ENCODE assay signal across 26 cellular contexts in genomic region chr13:112828082-112828699, GRCh38.
DNase-seq lines count a peak whose midpoint lies in the region; ATAC-seq and TF ChIP-seq lines count a peak whose summit lies in the region.
"Had no signal": no experiment of that assay in that cellular context is flagged by ENCODE, and none has a peak within 500 bp of the region (broad histone marks: within the 10 kb centered on the region; RNA-seq: fewer than 3 reads in every experiment).

No MANE protein-coding gene starts in this region.

- H3K9me3 ChIP-seq in heart left ventricle = no peaks in the 10 kb centered on the region
- no peaks in the 10 kb centered on the region for H3K9me3 ChIP-seq in CD8-positive, alpha-beta T cell (ENCODE audit: low read length)
- H3K9me3 ChIP-seq: neutrophil, SJCRH30 had no signal

- no peaks in the 10 kb centered on the region for H3K27me3 Mint-ChIP-seq in central memory CD8-positive, alpha-beta T cell
- H3K27me3 Mint-ChIP-seq in CD8-positive, alpha-beta T cell (ENCODE audit: low read depth) = no peaks in the 10 kb centered on the region
- H3K27me3 Mint-ChIP-seq: activated CD8-positive, alpha-beta T cell treated with anti-CD3 and anti-CD28 coated beads for 36 hours; activated naive CD4-positive, alpha-beta T cell treated with anti-CD3 and anti-CD28 coated beads, Interleukin-2, amount 50 U/mL, for 24 hours; activated T-cell treated with anti-CD3 and anti-CD28 coated beads, Interleukin-2, amount 50 U/mL, for 24 hours had no signal

- ATAC-seq in heart left ventricle = no peak
- ATAC-seq in HG02759 (IDR thresholded peaks at IDR 0.05; ENCODE audit: unreplicated experiment) = peak; percentile 63
- ATAC-seq in central memory CD8-positive, alpha-beta T cell (replicated peaks; ENCODE audit: extremely low read depth, poor library complexity, severe bottlenecking) = no peak
- ATAC-seq in GM19397 (IDR thresholded peaks at IDR 0.05; ENCODE audit: unreplicated experiment) = no peak
- ATAC-seq in HG03108 (IDR thresholded peaks at IDR 0.05; ENCODE audit: unreplicated experiment) = no peak
- no peak for ATAC-seq in CD8-positive, alpha-beta T cell
- ATAC-seq: activated CD8-positive, alpha-beta T cell treated with anti-CD3 and anti-CD28 coated beads for 36 hours; left ventricle myocardium superior had no signal

- intact Hi-C loops in cardiac septum (cut with DNase I) (no loop called here), heart left ventricle (cut with DNase I) (no loop called here)
- intact Hi-C loops in CD8-positive, alpha-beta T cell (cut with DNase I, micrococcal nuclease) = no loop called here

- CTCF ChIA-PET in CD8-positive, alpha-beta T cell (lab: Charles Lee) = no interaction called here

- H3K27me3 ChIP-seq in heart left ventricle = no peaks in the 10 kb centered on the region
- no peaks in the 10 kb centered on the region for H3K27me3 ChIP-seq in CD8-positive, alpha-beta T cell (ENCODE audit: insufficient read depth, low read length)
- H3K27me3 ChIP-seq: neutrophil, SJCRH30 had no signal

- POLR2A ChIA-PET in CD8-positive, alpha-beta T cell (lab: Charles Lee) = no interaction called here

- H3K27ac ChIP-seq in heart left ventricle = no peak overlapping the region
- no peak overlapping the region for H3K27ac ChIP-seq in CD8-positive, alpha-beta T cell (ENCODE audit: low read depth, low read length)
- H3K27ac ChIP-seq: C4-2B, neutrophil, PC-9, SJCRH30, VCaP had no signal

- no peak overlapping the region for H3K4me3 ChIP-seq in heart left ventricle
- no peak overlapping the region for H3K4me3 ChIP-seq in CD8-positive, alpha-beta T cell (ENCODE audit: low read depth, low read length)
- H3K4me3 ChIP-seq: PC-9, SJCRH30, smooth muscle cell had no signal

- H3K4me1 ChIP-seq in heart left ventricle = peaks cover 0 to 6% (median 0%) of the 10 kb centered on the region in 12 donors
- H3K4me1 ChIP-seq in CD8-positive, alpha-beta T cell (ENCODE audit: insufficient read depth, low read length) = no peaks in the 10 kb centered on the region
- H3K4me1 ChIP-seq: SJCRH30 had no signal

- TF ChIP-seq CTCF in heart left ventricle (IDR thresholded peaks at IDR 0.05) = no peak
- no peak for TF ChIP-seq CTCF in CD8-positive, alpha-beta T cell (IDR thresholded peaks at IDR 0.05)

- peak overlapping the region; percentile 35 for H3K27ac Mint-ChIP-seq in central memory CD8-positive, alpha-beta T cell (ENCODE audit: low read depth)
- no peak overlapping the region for H3K27ac Mint-ChIP-seq in CD8-positive, alpha-beta T cell
- H3K27ac Mint-ChIP-seq: activated CD8-positive, alpha-beta T cell treated with anti-CD3 and anti-CD28 coated beads for 36 hours; activated naive CD4-positive, alpha-beta T cell treated with anti-CD3 and anti-CD28 coated beads, Interleukin-2, amount 50 U/mL, for 24 hours; activated T-cell treated with anti-CD3 and anti-CD28 coated beads, Interleukin-2, amount 50 U/mL, for 24 hours; immature natural killer cell; T-helper 1 cell treated with Interleukin-12 subunit alpha and Interleukin-12 subunit beta and Interleukin-4 antibody, amounts not matched to agents 30 μg/mL and 1 μg/mL, for 36 hours had no signal

- no peaks in the 10 kb centered on the region for H3K9me3 Mint-ChIP-seq in central memory CD8-positive, alpha-beta T cell
- no peaks in the 10 kb centered on the region for H3K9me3 Mint-ChIP-seq in CD8-positive, alpha-beta T cell
- H3K9me3 Mint-ChIP-seq: activated CD8-positive, alpha-beta T cell treated with anti-CD3 and anti-CD28 coated beads for 36 hours; activated naive CD4-positive, alpha-beta T cell treated with anti-CD3 and anti-CD28 coated beads, Interleukin-2, amount 50 U/mL, for 24 hours; activated T-cell treated with anti-CD3 and anti-CD28 coated beads, Interleukin-2, amount 50 U/mL, for 24 hours; immature natural killer cell; T-helper 1 cell treated with Interleukin-12 subunit alpha and Interleukin-12 subunit beta and Interleukin-4 antibody, amounts not matched to agents 30 μg/mL and 1 μg/mL, for 36 hours had no signal

- TF ChIP-seq POLR2A in heart left ventricle (IDR thresholded peaks at IDR 0.05) = no peak

- peaks cover 16% of the 10 kb centered on the region for H3K36me3 Mint-ChIP-seq in central memory CD8-positive, alpha-beta T cell (ENCODE audit: insufficient read depth)
- H3K36me3 Mint-ChIP-seq in CD8-positive, alpha-beta T cell = peaks cover 78% of the 10 kb centered on the region

- H3K4me3 Mint-ChIP-seq in central memory CD8-positive, alpha-beta T cell = no peak overlapping the region
- no peak overlapping the region for H3K4me3 Mint-ChIP-seq in CD8-positive, alpha-beta T cell
- H3K4me3 Mint-ChIP-seq: activated CD8-positive, alpha-beta T cell treated with anti-CD3 and anti-CD28 coated beads for 36 hours; activated naive CD4-positive, alpha-beta T cell treated with anti-CD3 and anti-CD28 coated beads, Interleukin-2, amount 50 U/mL, for 24 hours; activated T-cell treated with anti-CD3 and anti-CD28 coated beads, Interleukin-2, amount 50 U/mL, for 24 hours; immature natural killer cell; T-helper 1 cell treated with Interleukin-12 subunit alpha and Interleukin-12 subunit beta and Interleukin-4 antibody, amounts not matched to agents 30 μg/mL and 1 μg/mL, for 36 hours had no signal

- DNase-seq in cardiac septum (ENCODE audit: low spot score) = peak; percentile 53
- DNase-seq in heart left ventricle = no peak
- DNase-seq in central memory CD8-positive, alpha-beta T cell (ENCODE audit: low spot score in 2 of 2) = no peak
- DNase-seq in NK-92 treated with Interleukin-12 subunit alpha and Interleukin-12 subunit beta, amount 100 ng/mL, for 24 hours (lab: John Stamatoyannopoulos, UW) = no peak
- DNase-seq in CD8-positive, alpha-beta T cell = no peak
- DNase-seq: ACHN; activated CD8-positive, alpha-beta T cell treated with anti-CD3 and anti-CD28 coated beads for 36 hours; activated T-cell treated with anti-CD3 and anti-CD28 coated beads, Interleukin-2, amount 50 U/mL, for 24 hours; GF-D8; immature natural killer cell; left ventricle myocardium superior; NCI-H1417; NCI-H2171; NCI-H748 treated with DMSO at 0.1 percent for 48 hours; PC-9; SJCRH30; stimulated activated CD4-positive, alpha-beta T cell treated with anti-CD3 and anti-CD28 coated beads, Interleukin-4, amount 100 ng/mL, for 1 hour had no signal

- no peaks in the 10 kb centered on the region for H3K4me1 Mint-ChIP-seq in central memory CD8-positive, alpha-beta T cell
- no peaks in the 10 kb centered on the region for H3K4me1 Mint-ChIP-seq in CD8-positive, alpha-beta T cell (ENCODE audit: low read depth)
- H3K4me1 Mint-ChIP-seq: activated naive CD4-positive, alpha-beta T cell treated with anti-CD3 and anti-CD28 coated beads, Interleukin-2, amount 50 U/mL, for 24 hours; immature natural killer cell had no signal

- 81 to 92% (median 84%) methylated on average over 19 of the region's 19 CpGs for WGBS in heart left ventricle, 4 donors

- peaks cover 0 to 99% (median 95%) of the 10 kb centered on the region in 9 donors for H3K36me3 ChIP-seq in heart left ventricle
- peaks cover 11% of the 10 kb centered on the region for H3K36me3 ChIP-seq in CD8-positive, alpha-beta T cell (ENCODE audit: insufficient read depth, low read length)
